8 cellular contexts compared by ENCODE assay signal in genomic region chr7:142482899-142483658, GRCh38.
A peak's percentile ranks its signal among the peaks of the same experiment; 100 is the strongest.
DNase-seq lines count a peak whose midpoint lies in the region; ATAC-seq and TF ChIP-seq lines count a peak whose summit lies in the region.

No MANE protein-coding gene starts in this region.

- peak; percentile 56 for ATAC-seq in GM18505 (IDR thresholded peaks at IDR 0.05; ENCODE audit: unreplicated experiment)
- peak; percentile 58 for ATAC-seq in HG03095 (IDR thresholded peaks at IDR 0.05; ENCODE audit: unreplicated experiment)
- ATAC-seq in activated naive CD4-positive, alpha-beta T cell treated with anti-CD3 and anti-CD28 coated beads, Interleukin-2, amount 50 U/mL, for 72 hours = peak; percentile 83 to 85

- DNase-seq in AML-193 (lab: John Stamatoyannopoulos, UW) (peak; percentile 65 to 71), SJSA1 (ENCODE audit: low read depth in 1 of 2, low spot score in 2 of 2) (peak; percentile 37 to 61), hepatic stellate cell (ENCODE audit: low spot score) (peak; percentile 39), NCI-H187 treated with DMSO at 0.1 percent for 48 hours (lab: John Stamatoyannopoulos, UW) (no peak)
- peak in 1 of 2 donors; percentile 63 for DNase-seq in activated naive CD4-positive, alpha-beta T cell treated with anti-CD3 and anti-CD28 coated beads, Interleukin-2, amount 50 U/mL, for 72 hours (ENCODE audit: low spot score in 2 of 2)
- peak; percentile 39 for DNase-seq in stimulated activated CD4-positive, alpha-beta T cell treated with anti-CD3 and anti-CD28 coated beads, Interleukin-2, amount 100 ng/mL, for 4 hours (ENCODE audit: low read depth)

- TF ChIP-seq POLR2A in GM18505 (IDR thresholded peaks at IDR 0.05; ENCODE audit: borderline replicate concordance, extremely low read depth, insufficient read depth, insufficient read length) = no peak

- no peak overlapping the region for H3K27ac ChIP-seq in SJSA1

- H3K36me3 ChIP-seq in SJSA1 = no peaks in the 10 kb centered on the region

- H3K9me3 Mint-ChIP-seq in activated naive CD4-positive, alpha-beta T cell treated with anti-CD3 and anti-CD28 coated beads, Interleukin-2, amount 50 U/mL, for 72 hours = no peaks in the 10 kb centered on the region

- no peak overlapping the region for H3K4me3 ChIP-seq in SJSA1

- no peaks in the 10 kb centered on the region for H3K27me3 ChIP-seq in SJSA1 (replicated peaks)

- no peaks in the 10 kb centered on the region; the same call in 1 of the 2 replicates for H3K4me1 ChIP-seq in SJSA1 (replicated peaks)

- peak overlapping the region; percentile 60 to 82 for H3K27ac Mint-ChIP-seq in activated naive CD4-positive, alpha-beta T cell treated with anti-CD3 and anti-CD28 coated beads, Interleukin-2, amount 50 U/mL, for 72 hours

- peaks cover 0 to 4% of the 10 kb centered on the region in 2 donors for H3K36me3 Mint-ChIP-seq in activated naive CD4-positive, alpha-beta T cell treated with anti-CD3 and anti-CD28 coated beads, Interleukin-2, amount 50 U/mL, for 72 hours

- H3K9me3 ChIP-seq in SJSA1 (replicated peaks) = no peaks in the 10 kb centered on the region; the same call in 1 of the 2 replicates
